ENCODE assay signal across 17 cellular contexts in genomic region chr16:30079480-30079879, GRCh38. TPM values are rescaled to one million over a fixed set of nuclear protein-coding genes. Genes with fewer than 3 reads are reported as not detected.
A peak's percentile ranks its signal among the peaks of the same experiment; 100 is the strongest.
DNase-seq lines count a peak whose midpoint lies in the region; ATAC-seq, FAIRE-seq and TF ChIP-seq lines count a peak whose summit lies in the region.
"Had no signal": no experiment of that assay in that cellular context is flagged by ENCODE, and none has a peak within 500 bp of the region (broad histone marks: within the 10 kb centered on the region; RNA-seq: fewer than 3 reads in every experiment).

No MANE protein-coding gene starts in this region.

- no peaks in the 10 kb centered on the region for H3K27me3 Mint-ChIP-seq in astrocyte (ENCODE audit: low read depth, unreplicated experiment)
- no peaks in the 10 kb centered on the region for H3K27me3 Mint-ChIP-seq in neural crest cell (ENCODE audit: low read depth)
- H3K27me3 Mint-ChIP-seq: B cell; CD4-positive, CD25-positive, alpha-beta regulatory T cell had no signal

- CTCF ChIA-PET in HEK293 (lab: Yijun Ruan, JAX): interaction anchor here (0.7 to 2.7 kb wide), 2 partner anchors 12 to 32 kb away, joined by 3 to 12 read pairs; partner anchors contain the start of gene TBX6

- H3K4me3 Mint-ChIP-seq in astrocyte (ENCODE audit: unreplicated experiment) (peak overlapping the region; percentile 29), neural crest cell (peak overlapping the region; percentile 49)
- H3K4me3 Mint-ChIP-seq: B cell had no signal

- H3K27me3 ChIP-seq in astrocyte (ENCODE audit: insufficient read depth, low read length): no peaks in the 10 kb centered on the region
- H3K27me3 ChIP-seq: SJCRH30 had no signal

- peaks cover 73% of the 10 kb centered on the region for H4K20me1 ChIP-seq in astrocyte (ENCODE audit: insufficient read depth, low read length)

- POLR2A ChIA-PET in HEK293 (lab: Yijun Ruan, JAX): interaction anchor here (0.9 to 6.9 kb wide), 3 partner anchors 10 to 14 kb away, joined by 3 to 70 read pairs (median 4); partner anchors contain the start of genes ALDOA and TBX6

- no peak overlapping the region for H3K9ac ChIP-seq in astrocyte (ENCODE audit: low read length)

- H3K4me1 Mint-ChIP-seq in astrocyte (ENCODE audit: low read depth, unreplicated experiment): peaks cover 24% of the 10 kb centered on the region
- H3K4me1 Mint-ChIP-seq in neural crest cell: peaks cover 31% of the 10 kb centered on the region

- ATAC-seq in HG02973 (IDR thresholded peaks at IDR 0.05; ENCODE audit: unreplicated experiment): no peak

- H3K27ac Mint-ChIP-seq in astrocyte (ENCODE audit: unreplicated experiment) (no peak overlapping the region), neural crest cell (ENCODE audit: unreplicated experiment) (no peak overlapping the region)
- H3K27ac Mint-ChIP-seq: B cell had no signal

- H3K27ac ChIP-seq in HEK293 (ENCODE audit: extremely low read depth, low read depth, low read length): no peak overlapping the region
- no peak overlapping the region for H3K27ac ChIP-seq in astrocyte (ENCODE audit: low read depth, low read length)
- H3K27ac ChIP-seq: SJCRH30 had no signal

- H3K4me1 ChIP-seq in HEK293 (ENCODE audit: control insufficient read depth, insufficient read depth, low read length) (peaks cover 4% of the 10 kb centered on the region; the same call in 1 of the 2 replicates), astrocyte (ENCODE audit: insufficient read depth, low read length) (peaks cover 26% of the 10 kb centered on the region)

- TF ChIP-seq CTCF in HEK293 (tag by site-specific recombination; IDR thresholded peaks at IDR 0.05): no peak
- no peak for TF ChIP-seq CTCF in astrocyte (IDR thresholded peaks at IDR 0.05; ENCODE audit: insufficient read depth, low read depth, low read length)
- no peak for TF ChIP-seq CTCF in neural crest cell (conservative IDR thresholded peaks at IDR 0.05)

- H3K9me3 Mint-ChIP-seq in astrocyte (ENCODE audit: unreplicated experiment): no peaks in the 10 kb centered on the region
- H3K9me3 Mint-ChIP-seq in neural crest cell: no peaks in the 10 kb centered on the region

- H3K36me3 Mint-ChIP-seq in astrocyte (ENCODE audit: low read depth, unreplicated experiment) (peaks cover 29% of the 10 kb centered on the region), neural crest cell (ENCODE audit: low read depth) (peaks cover 11% of the 10 kb centered on the region)

- H3K79me2 ChIP-seq in astrocyte (ENCODE audit: insufficient read depth, low read length): peaks cover 71% of the 10 kb centered on the region

- no peaks in the 10 kb centered on the region for H3K9me3 ChIP-seq in HEK293 (ENCODE audit: control insufficient read depth, insufficient read depth, low read depth, low read length)
- H3K9me3 ChIP-seq in astrocyte (ENCODE audit: insufficient read depth, low read depth, low read length): no peaks in the 10 kb centered on the region
- H3K9me3 ChIP-seq: Caco-2, SJCRH30 had no signal

- in situ Hi-C loops in G401 (cut with HindIII; ENCODE audit: low sequenced_read_pairs): loop anchor here (5.0 kb wide), 1 partner anchor 38 kb away; no protein-coding TSS in a partner anchor

- H3K36me3 ChIP-seq in HEK293 (ENCODE audit: control insufficient read depth in 2 of 2, insufficient read depth in 1 of 2, low read length in 2 of 2) (peaks cover 29 to 76% of the 10 kb centered on the region in 2 experiments; a peak in 2 of 3 replicates), astrocyte (ENCODE audit: insufficient read depth, low read length) (peaks cover 22% of the 10 kb centered on the region)

- no peak overlapping the region for H3K4me2 ChIP-seq in astrocyte (ENCODE audit: low read length)

- no peak overlapping the region for H2AFZ ChIP-seq in astrocyte (ENCODE audit: low read depth, low read length)

- no peak overlapping the region for H3K4me3 ChIP-seq in HEK293 (ENCODE audit: low read depth, low read length)
- no peak overlapping the region for H3K4me3 ChIP-seq in astrocyte (ENCODE audit: insufficient read depth, low read depth, low read length)
- H3K4me3 ChIP-seq: SJCRH30 had no signal

- DNase-seq in G401 (ENCODE audit: low spot score): peak; percentile 63
- no peak for DNase-seq in astrocyte (ENCODE audit: low read depth)
- DNase-seq in neural crest cell (ENCODE audit: low read depth, low spot score): no peak
- no peak for DNase-seq in NCI-H2107 (lab: John Stamatoyannopoulos, UW)
- no peak for DNase-seq in amygdala (lab: John Stamatoyannopoulos, UW)
- DNase-seq: Caco-2; CD4-positive, CD25-positive, alpha-beta regulatory T cell; Karpas-422; NCI-H1105 treated with DMSO at 0.1 percent for 48 hours; NCI-H1694 treated with DMSO at 0.1 percent for 48 hours; NCI-H510A; NCI-H774; SJCRH30 had no signal

- no peak for FAIRE-seq in astrocyte (lab: Jason Lieb, UNC)
- FAIRE-seq: H54 had no signal

TF ChIP-seq in HEK293, 187 proteins besides CTCF, POLR2A, EP300 and RAD21:
- TF ChIP-seq ZNF10 (tag by site-specific recombination; IDR thresholded peaks at IDR 0.05) (0 out of 2 replicates have a peak, but pooled peaks have one; percentile 33), REPIN1 (tag by site-specific recombination; IDR thresholded peaks at IDR 0.05; ENCODE audit: low read depth) (no peak)

RNA-seq across cellular contexts. Expression of gene PPP4C, which starts 3.7 kb away (rescaled TPM):
- 225 and 232 TPM in 2 replicates for total RNA-seq in G401 (2014; rRNA removed; shearing (Covaris generic))
- total RNA-seq in astrocyte: 140 TPM in 2 replicates
- 141 and 144 TPM in 2 replicates for total RNA-seq in neural crest cell

RNA-seq across cellular contexts. Expression of gene TBX6, which starts 12.2 kb away (rescaled TPM):
- total RNA-seq in G401 (2014; rRNA removed; shearing (Covaris generic)): not detected in 2 replicates
- total RNA-seq in astrocyte (0.22 and 0.27 TPM in 2 replicates), neural crest cell (0.79 and 1.2 TPM in 2 replicates)

RNA-seq across cellular contexts. Expression of gene ALDOA, which starts 13.9 kb away (rescaled TPM):
- total RNA-seq in G401 (2014; rRNA removed; shearing (Covaris generic)): 432 and 515 TPM in 2 replicates
- total RNA-seq in astrocyte: 1,795 and 1,830 TPM in 2 replicates
- 640 and 669 TPM in 2 replicates for total RNA-seq in neural crest cell

RNA-seq across cellular contexts. Expression of gene YPEL3, which starts 16.5 kb away (rescaled TPM):
- not detected in 2 replicates for total RNA-seq in G401 (2014; rRNA removed; shearing (Covaris generic))
- total RNA-seq in astrocyte: 20.5 and 25.2 TPM in 2 replicates
- total RNA-seq in neural crest cell: 9.6 and 12.4 TPM in 2 replicates

RNA-seq across cellular contexts. Expression of gene GDPD3, which starts 33.9 kb away (rescaled TPM):
- 0.12 TPM in 1 of 2 replicates, not detected in the other for total RNA-seq in G401 (2014; rRNA removed; shearing (Covaris generic))
- total RNA-seq in astrocyte: 1.8 and 3.6 TPM in 2 replicates
- total RNA-seq in neural crest cell: 6.7 and 7.7 TPM in 2 replicates
